ENCODE assay signal across 2 cellular contexts in the genomic region with DNA sequence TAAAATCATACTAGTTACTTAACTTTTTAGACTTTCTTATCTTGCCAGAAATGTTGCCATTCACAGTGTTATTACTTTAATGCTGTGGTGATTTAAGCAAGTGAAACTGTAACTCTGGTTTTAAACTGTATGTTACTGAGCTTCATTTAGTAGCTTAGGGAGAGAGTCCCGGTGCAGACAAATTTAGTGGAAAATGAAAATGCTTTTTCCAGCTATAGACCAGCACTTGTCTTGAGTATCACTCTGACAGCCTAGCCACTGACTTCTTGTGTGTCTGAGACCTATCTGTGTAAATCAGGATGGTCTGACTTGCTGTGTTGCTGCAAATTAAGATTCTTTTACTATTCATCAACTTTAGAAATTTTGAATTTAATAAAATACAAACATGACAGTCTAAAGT.
TF ChIP-seq lines count a peak whose summit lies in the region.

No MANE protein-coding gene starts in this region.

TF ChIP-seq in liver, 16 proteins besides CTCF, POLR2A, EP300 and RAD21 (continued from another document):
- TF ChIP-seq, protein P1, sequence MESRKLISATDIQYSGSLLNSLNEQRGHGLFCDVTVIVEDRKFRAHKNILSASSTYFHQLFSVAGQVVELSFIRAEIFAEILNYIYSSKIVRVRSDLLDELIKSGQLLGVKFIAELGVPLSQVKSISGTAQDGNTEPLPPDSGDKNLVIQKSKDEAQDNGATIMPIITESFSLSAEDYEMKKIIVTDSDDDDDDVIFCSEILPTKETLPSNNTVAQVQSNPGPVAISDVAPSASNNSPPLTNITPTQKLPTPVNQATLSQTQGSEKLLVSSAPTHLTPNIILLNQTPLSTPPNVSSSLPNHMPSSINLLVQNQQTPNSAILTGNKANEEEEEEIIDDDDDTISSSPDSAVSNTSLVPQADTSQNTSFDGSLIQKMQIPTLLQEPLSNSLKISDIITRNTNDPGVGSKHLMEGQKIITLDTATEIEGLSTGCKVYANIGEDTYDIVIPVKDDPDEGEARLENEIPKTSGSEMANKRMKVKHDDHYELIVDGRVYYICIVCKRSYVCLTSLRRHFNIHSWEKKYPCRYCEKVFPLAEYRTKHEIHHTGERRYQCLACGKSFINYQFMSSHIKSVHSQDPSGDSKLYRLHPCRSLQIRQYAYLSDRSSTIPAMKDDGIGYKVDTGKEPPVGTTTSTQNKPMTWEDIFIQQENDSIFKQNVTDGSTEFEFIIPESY (IDR thresholded peaks at IDR 0.05), result no peak
- TF ChIP-seq, protein P2, sequence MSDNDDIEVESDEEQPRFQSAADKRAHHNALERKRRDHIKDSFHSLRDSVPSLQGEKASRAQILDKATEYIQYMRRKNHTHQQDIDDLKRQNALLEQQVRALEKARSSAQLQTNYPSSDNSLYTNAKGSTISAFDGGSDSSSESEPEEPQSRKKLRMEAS (IDR thresholded peaks at IDR 0.05), result no peak
- TF ChIP-seq SP1 (IDR thresholded peaks at IDR 0.05) (no peak), JUND (IDR thresholded peaks at IDR 0.05) (no peak), NR2F2 (IDR thresholded peaks at IDR 0.05) (no peak), FOXA2 (IDR thresholded peaks at IDR 0.05) (no peak), GABPA (IDR thresholded peaks at IDR 0.05 in 1 of 2, conservative IDR thresholded peaks at IDR 0.05 in 1 of 2) (no peak), YY1 (IDR thresholded peaks at IDR 0.05) (no peak), HNF4A (conservative IDR thresholded peaks at IDR 0.05) (no peak)
- TF ChIP-seq, protein P3, sequence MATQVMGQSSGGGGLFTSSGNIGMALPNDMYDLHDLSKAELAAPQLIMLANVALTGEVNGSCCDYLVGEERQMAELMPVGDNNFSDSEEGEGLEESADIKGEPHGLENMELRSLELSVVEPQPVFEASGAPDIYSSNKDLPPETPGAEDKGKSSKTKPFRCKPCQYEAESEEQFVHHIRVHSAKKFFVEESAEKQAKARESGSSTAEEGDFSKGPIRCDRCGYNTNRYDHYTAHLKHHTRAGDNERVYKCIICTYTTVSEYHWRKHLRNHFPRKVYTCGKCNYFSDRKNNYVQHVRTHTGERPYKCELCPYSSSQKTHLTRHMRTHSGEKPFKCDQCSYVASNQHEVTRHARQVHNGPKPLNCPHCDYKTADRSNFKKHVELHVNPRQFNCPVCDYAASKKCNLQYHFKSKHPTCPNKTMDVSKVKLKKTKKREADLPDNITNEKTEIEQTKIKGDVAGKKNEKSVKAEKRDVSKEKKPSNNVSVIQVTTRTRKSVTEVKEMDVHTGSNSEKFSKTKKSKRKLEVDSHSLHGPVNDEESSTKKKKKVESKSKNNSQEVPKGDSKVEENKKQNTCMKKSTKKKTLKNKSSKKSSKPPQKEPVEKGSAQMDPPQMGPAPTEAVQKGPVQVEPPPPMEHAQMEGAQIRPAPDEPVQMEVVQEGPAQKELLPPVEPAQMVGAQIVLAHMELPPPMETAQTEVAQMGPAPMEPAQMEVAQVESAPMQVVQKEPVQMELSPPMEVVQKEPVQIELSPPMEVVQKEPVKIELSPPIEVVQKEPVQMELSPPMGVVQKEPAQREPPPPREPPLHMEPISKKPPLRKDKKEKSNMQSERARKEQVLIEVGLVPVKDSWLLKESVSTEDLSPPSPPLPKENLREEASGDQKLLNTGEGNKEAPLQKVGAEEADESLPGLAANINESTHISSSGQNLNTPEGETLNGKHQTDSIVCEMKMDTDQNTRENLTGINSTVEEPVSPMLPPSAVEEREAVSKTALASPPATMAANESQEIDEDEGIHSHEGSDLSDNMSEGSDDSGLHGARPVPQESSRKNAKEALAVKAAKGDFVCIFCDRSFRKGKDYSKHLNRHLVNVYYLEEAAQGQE (IDR thresholded peaks at IDR 0.05), result no peak
- TF ChIP-seq, protein P4, sequence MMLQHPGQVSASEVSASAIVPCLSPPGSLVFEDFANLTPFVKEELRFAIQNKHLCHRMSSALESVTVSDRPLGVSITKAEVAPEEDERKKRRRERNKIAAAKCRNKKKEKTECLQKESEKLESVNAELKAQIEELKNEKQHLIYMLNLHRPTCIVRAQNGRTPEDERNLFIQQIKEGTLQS (IDR thresholded peaks at IDR 0.05), result no peak

TF ChIP-seq in HepG2, 621 proteins besides CTCF, POLR2A, EP300 and RAD21 (continued from another document):
- TF ChIP-seq RELA (CRISPR knock-in tag; IDR thresholded peaks at IDR 0.05) (no peak), ZNF567 (CRISPR knock-in tag; IDR thresholded peaks at IDR 0.05; ENCODE audit: borderline replicate concordance) (no peak), ATAD3A (CRISPR knock-in tag; IDR thresholded peaks at IDR 0.05) (no peak)
- TF ChIP-seq, protein P5, sequence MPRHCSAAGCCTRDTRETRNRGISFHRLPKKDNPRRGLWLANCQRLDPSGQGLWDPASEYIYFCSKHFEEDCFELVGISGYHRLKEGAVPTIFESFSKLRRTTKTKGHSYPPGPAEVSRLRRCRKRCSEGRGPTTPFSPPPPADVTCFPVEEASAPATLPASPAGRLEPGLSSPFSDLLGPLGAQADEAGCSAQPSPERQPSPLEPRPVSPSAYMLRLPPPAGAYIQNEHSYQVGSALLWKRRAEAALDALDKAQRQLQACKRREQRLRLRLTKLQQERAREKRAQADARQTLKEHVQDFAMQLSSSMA (CRISPR knock-in tag; IDR thresholded peaks at IDR 0.05), result no peak
- TF ChIP-seq, protein P6, sequence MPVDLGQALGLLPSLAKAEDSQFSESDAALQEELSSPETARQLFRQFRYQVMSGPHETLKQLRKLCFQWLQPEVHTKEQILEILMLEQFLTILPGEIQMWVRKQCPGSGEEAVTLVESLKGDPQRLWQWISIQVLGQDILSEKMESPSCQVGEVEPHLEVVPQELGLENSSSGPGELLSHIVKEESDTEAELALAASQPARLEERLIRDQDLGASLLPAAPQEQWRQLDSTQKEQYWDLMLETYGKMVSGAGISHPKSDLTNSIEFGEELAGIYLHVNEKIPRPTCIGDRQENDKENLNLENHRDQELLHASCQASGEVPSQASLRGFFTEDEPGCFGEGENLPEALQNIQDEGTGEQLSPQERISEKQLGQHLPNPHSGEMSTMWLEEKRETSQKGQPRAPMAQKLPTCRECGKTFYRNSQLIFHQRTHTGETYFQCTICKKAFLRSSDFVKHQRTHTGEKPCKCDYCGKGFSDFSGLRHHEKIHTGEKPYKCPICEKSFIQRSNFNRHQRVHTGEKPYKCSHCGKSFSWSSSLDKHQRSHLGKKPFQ (CRISPR knock-in tag; IDR thresholded peaks at IDR 0.05; ENCODE audit: insufficient replicate concordance), result no peak
